ENCODE assay signal across 8 cellular contexts in genomic region chr15:71752604-71753289, GRCh38.
DNase-seq lines count a peak whose midpoint lies in the region; ATAC-seq and TF ChIP-seq lines count a peak whose summit lies in the region.

No MANE protein-coding gene starts in this region.

- H3K27me3 Mint-ChIP-seq in nephron (ENCODE audit: low read depth), result peaks cover 7% of the 10 kb centered on the region

- peaks cover 10% of the 10 kb centered on the region for H3K9me3 Mint-ChIP-seq in nephron

- no peak for ATAC-seq in GM18502 (IDR thresholded peaks at IDR 0.05; ENCODE audit: poor library complexity, unreplicated experiment)

- peaks cover 17% of the 10 kb centered on the region for H3K36me3 Mint-ChIP-seq in nephron (ENCODE audit: low read depth)

- H3K4me3 Mint-ChIP-seq in nephron, result no peak overlapping the region

- peak; percentile 18 for DNase-seq in stimulated activated CD4-positive, alpha-beta T cell treated with anti-CD3 and anti-CD28 coated beads, Interleukin-15, amount 100 ng/mL, for 24 hours
- DNase-seq in stimulated activated CD4-positive, alpha-beta T cell treated with anti-CD3 and anti-CD28 coated beads, Interleukin-2, amount 100 ng/mL, for 24 hours, result no peak
- peak; percentile 99 for DNase-seq in NCI-H226
- peak; percentile 92 to 99 for DNase-seq in cardiac fibroblast (ENCODE audit: low read depth in 2 of 2)
- DNase-seq in NCI-H1048 (lab: John Stamatoyannopoulos, UW), result no peak
- DNase-seq in activated CD4-positive, CD25-positive, alpha-beta regulatory T cell (lab: John Stamatoyannopoulos, UW), result no peak

- H3K27ac Mint-ChIP-seq in nephron, result peak overlapping the region; percentile 72 to 84 (median 83)

- peaks cover 19% of the 10 kb centered on the region for H3K4me1 Mint-ChIP-seq in nephron

- no peak overlapping the region for H3K4me3 ChIP-seq in cardiac fibroblast (replicated peaks in 1 of 2; ENCODE audit: low read depth in 2 of 2, low read length in 2 of 2)

- TF ChIP-seq CTCF in cardiac fibroblast (IDR thresholded peaks at IDR 0.05; ENCODE audit: low read depth, low read length) (peak; percentile 62), nephron (IDR thresholded peaks at IDR 0.05; ENCODE audit: unreplicated experiment in 3 of 3) (peak; percentile 33 to 48 (median 36))

Comparison
In these comparisons a context has a peak if more than half of its experiments do, and no peak if none do; other contexts are left out.
1. DNase-seq: peak in stimulated activated CD4-positive, alpha-beta T cell treated with anti-CD3 and anti-CD28 coated beads, Interleukin-15, amount 100 ng/mL, for 24 hours (single experiment), NCI-H226 (single experiment) and cardiac fibroblast (2 of 2); none in stimulated activated CD4-positive, alpha-beta T cell treated with anti-CD3 and anti-CD28 coated beads, Interleukin-2, amount 100 ng/mL, for 24 hours (0 of 2), NCI-H1048 (single experiment) and activated CD4-positive, CD25-positive, alpha-beta regulatory T cell (0 of 4).